35 cellular contexts compared by ENCODE assay signal in genomic region chr15:61784734-61785133, GRCh38.
"Had no signal": no experiment of that assay in that cellular context is flagged by ENCODE, and none has a peak within 500 bp of the region (broad histone marks: within the 10 kb centered on the region; RNA-seq: fewer than 3 reads in every experiment).

No MANE protein-coding gene starts in this region.

- H3K4me3 ChIP-seq: MG63 had no signal

- DNase-seq: Kasumi-1, MG63, MM.1S, MV-4-11, NCI-H1048, NCI-H1092, NCI-H1092 treated with DMSO at 0.1 percent for 48 hours, NCI-H1105, NCI-H1105 treated with DMSO at 0.1 percent for 48 hours, NCI-H1417, NCI-H1417 treated with DMSO at 0.1 percent for 48 hours, NCI-H1436, NCI-H1436 treated with DMSO at 0.1 percent for 48 hours, NCI-H146, NCI-H1694, NCI-H1694 treated with DMSO at 0.1 percent for 48 hours, NCI-H187, NCI-H187 treated with DMSO at 0.1 percent for 48 hours, NCI-H1930, NCI-H2029, NCI-H2029 treated with DMSO at 0.1 percent for 48 hours, NCI-H2081, NCI-H2081 treated with DMSO at 0.1 percent for 48 hours, NCI-H2107, NCI-H2171, NCI-H2171 treated with DMSO at 0.1 percent for 48 hours, NCI-H2227 treated with DMSO at 0.1 percent for 48 hours, NCI-H226, NCI-H345, NCI-H446, NCI-H446 treated with DMSO at 0.1 percent for 48 hours, NCI-H510A, NCI-H510A treated with DMSO at 0.1 percent for 48 hours, NCI-H524, NCI-H524 treated with DMSO at 0.1 percent for 48 hours had no signal

- H3K36me3 ChIP-seq: MG63 had no signal
